15 cellular contexts compared by ENCODE assay signal in the genomic region with DNA sequence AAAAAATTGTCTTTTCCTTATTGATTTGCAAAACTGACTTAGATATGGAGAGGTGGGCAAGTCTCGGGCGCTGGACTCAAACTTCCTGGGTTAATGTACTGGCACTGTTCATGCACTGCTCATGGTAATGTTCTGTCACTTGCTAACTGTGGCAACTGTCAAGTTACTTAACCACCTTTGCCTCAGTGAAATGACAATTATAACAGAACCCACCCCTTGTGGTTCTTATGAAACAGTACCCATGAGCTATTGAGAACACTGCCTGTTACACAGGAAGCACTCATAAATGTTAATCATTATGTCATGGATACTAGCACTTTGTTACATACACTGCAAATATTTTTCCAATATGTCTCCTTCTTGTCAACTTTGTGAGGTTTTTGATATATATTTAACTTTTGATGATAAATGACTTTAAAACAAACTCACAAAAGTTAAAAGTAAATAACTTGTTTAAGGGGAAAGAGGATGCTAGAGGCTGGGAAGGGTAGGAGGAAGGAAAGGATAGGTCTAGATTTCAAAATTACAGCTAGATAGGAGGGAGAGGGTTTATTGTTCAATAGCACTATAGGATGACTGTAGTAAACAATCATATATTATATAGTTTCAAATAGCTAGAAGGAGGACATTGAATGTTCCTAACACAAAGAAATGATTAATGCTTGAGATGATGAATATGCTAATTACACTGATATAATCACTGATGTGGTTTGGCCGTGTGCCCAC.
"Had no signal": no experiment of that assay in that cellular context is flagged by ENCODE, and none has a peak within 500 bp of the region (broad histone marks: within the 10 kb centered on the region; RNA-seq: fewer than 3 reads in every experiment).

No MANE protein-coding gene starts in this region.

- DNase-seq: activated CD4-positive, alpha-beta T cell treated with anti-CD3 and anti-CD28 coated beads, Interleukin-2, amount 50 U/mL, for 1 hour; activated CD8-positive, alpha-beta memory T cell treated with anti-CD3 and anti-CD28 coated beads for 24 hours; activated naive CD4-positive, alpha-beta T cell; activated naive CD8-positive, alpha-beta T cell treated with anti-CD3 and anti-CD28 coated beads, Interleukin-2, amount 10 ng/mL, durations not matched to agents 7 days and 5 days; aorta; cerebellar nuclear complex; effector CD8-positive, alpha-beta T cell; foreskin fibroblast; left cardiac atrium; lower lobe of right lung; naive B cell; sigmoid colon; stimulated activated CD4-positive, alpha-beta T cell treated with anti-CD3 and anti-CD28 coated beads, Interleukin-1b, Interleukin-23, amount 100 ng/mL, for 48 hours; thyroid gland had no signal

- ATAC-seq: activated CD4-positive, CD25-positive, alpha-beta regulatory T cell treated with anti-CD3 and anti-CD28 coated beads, Interleukin-2, amount 50 U/mL, for 24 hours; left cardiac atrium; lower lobe of right lung had no signal
